38 cellular contexts compared by ENCODE assay signal in genomic region chr11:33656768-33657167, GRCh38. TPM values are rescaled to one million over a fixed set of nuclear protein-coding genes. Genes with fewer than 3 reads are reported as not detected.
"Had no signal": no experiment of that assay in that cellular context is flagged by ENCODE, and none has a peak within 500 bp of the region (broad histone marks: within the 10 kb centered on the region; RNA-seq: fewer than 3 reads in every experiment).

No MANE protein-coding gene starts in this region.

- H3K9me3 ChIP-seq: adrenal gland, body of pancreas, colonic mucosa, gastroesophageal sphincter, sigmoid colon, thoracic aorta, uterus had no signal

- ATAC-seq: activated CD4-positive, CD25-positive, alpha-beta regulatory T cell treated with anti-CD3 and anti-CD28 coated beads, Interleukin-2, amount 50 U/mL, for 24 hours; body of pancreas; gastroesophageal sphincter; left colon; naive thymus-derived CD8-positive, alpha-beta T cell; T-helper 17 cell had no signal

- H3K4me3 ChIP-seq: adrenal gland, body of pancreas, colonic mucosa, gastroesophageal sphincter, sigmoid colon, thoracic aorta, uterus had no signal

- H3K4me1 ChIP-seq: adrenal gland, body of pancreas, colonic mucosa, uterus had no signal

- H3K9me3 Mint-ChIP-seq: activated CD4-positive, alpha-beta memory T cell treated with anti-CD3 and anti-CD28 coated beads for 36 hours; activated CD4-positive, alpha-beta T cell treated with anti-CD3 and anti-CD28 coated beads, Interleukin-2, amount 10 ng/mL, durations not matched to agents 24 days and 14 days; activated naive CD4-positive, alpha-beta T cell treated with anti-CD3 and anti-CD28 coated beads for 36 hours; activated naive CD8-positive, alpha-beta T cell treated with anti-CD3 and anti-CD28 coated beads for 36 hours; activated T-helper 1 cell treated with anti-CD3 and anti-CD28 coated beads, Interleukin-12 subunit alpha, Interleukin-12 subunit beta, Interleukin-2, Interleukin-4 antibody, amounts not matched to agents 30 ng/mL and 10 ng/mL and 1 ng/mL, durations not matched to agents 14 hours and 24 hours and 36 hours; naive thymus-derived CD8-positive, alpha-beta T cell; neural crest cell; type B pancreatic cell had no signal

- H3K27me3 ChIP-seq: adrenal gland, body of pancreas, colonic mucosa, gastroesophageal sphincter, sigmoid colon, uterus had no signal

- H3K4me3 Mint-ChIP-seq: activated CD4-positive, alpha-beta memory T cell treated with anti-CD3 and anti-CD28 coated beads for 36 hours; activated CD4-positive, alpha-beta T cell treated with anti-CD3 and anti-CD28 coated beads, Interleukin-2, amount 10 ng/mL, durations not matched to agents 24 days and 14 days; activated naive CD4-positive, alpha-beta T cell treated with anti-CD3 and anti-CD28 coated beads for 36 hours; activated naive CD8-positive, alpha-beta T cell treated with anti-CD3 and anti-CD28 coated beads for 36 hours; activated T-helper 1 cell treated with anti-CD3 and anti-CD28 coated beads, Interleukin-12 subunit alpha, Interleukin-12 subunit beta, Interleukin-2, Interleukin-4 antibody, amounts not matched to agents 30 ng/mL and 10 ng/mL and 1 ng/mL, durations not matched to agents 14 hours and 24 hours and 36 hours; naive thymus-derived CD8-positive, alpha-beta T cell; neural crest cell; T-helper 17 cell; type B pancreatic cell had no signal

- H3K27me3 Mint-ChIP-seq: type B pancreatic cell had no signal

- H3K36me3 ChIP-seq: adrenal gland, colonic mucosa, gastroesophageal sphincter, sigmoid colon, thoracic aorta, uterus, WERI-Rb-1 had no signal

- DNase-seq: activated CD4-positive, alpha-beta memory T cell treated with anti-CD3 and anti-CD28 coated beads for 36 hours; activated CD4-positive, alpha-beta T cell treated with anti-CD3 and anti-CD28 coated beads, Interleukin-2, amount 10 ng/mL, durations not matched to agents 24 days and 14 days; activated CD8-positive, alpha-beta memory T cell treated with anti-CD3 and anti-CD28 coated beads, Interleukin-2, amount 50 U/mL, for 4 hours; activated effector memory CD4-positive, alpha-beta T cell treated with anti-CD3 and anti-CD28 coated beads, Interleukin-2, amount 50 U/mL, for 16 hours; activated naive CD4-positive, alpha-beta T cell treated with anti-CD3 and anti-CD28 coated beads for 36 hours; activated naive CD8-positive, alpha-beta T cell treated with anti-CD3 and anti-CD28 coated beads for 36 hours; activated T-cell treated with anti-CD3 and anti-CD28 coated beads, Interleukin-2, amount 50 U/mL, for 1 hour; aorta; body of pancreas; colonic mucosa; effector CD8-positive, alpha-beta T cell; hippocampal formation; kidney; left colon; midbrain; naive thymus-derived CD8-positive, alpha-beta T cell; sigmoid colon; small intestine; stimulated activated CD4-positive, alpha-beta T cell treated with anti-CD3 and anti-CD28 coated beads, Interleukin-4, amount 100 ng/mL, for 4 hours; stimulated activated CD8-positive, alpha-beta memory T cell treated with anti-CD3 and anti-CD28 coated beads, Interleukin-4, amount 100 ng/mL, for 48 hours; stimulated activated naive CD4-positive, alpha-beta T cell treated with Interleukin-2 at 50 U/mL for 16 hours; T-helper 17 cell; T1000; uterus; WERI-Rb-1 had no signal

- H3K27ac ChIP-seq: adrenal gland, body of pancreas, colonic mucosa, epithelial cell of prostate, gastroesophageal sphincter, sigmoid colon, thoracic aorta, uterus, WERI-Rb-1 had no signal

- H3K27ac Mint-ChIP-seq: activated CD4-positive, alpha-beta memory T cell treated with anti-CD3 and anti-CD28 coated beads for 36 hours; activated CD4-positive, alpha-beta T cell treated with anti-CD3 and anti-CD28 coated beads, Interleukin-2, amount 10 ng/mL, durations not matched to agents 24 days and 14 days; activated naive CD4-positive, alpha-beta T cell treated with anti-CD3 and anti-CD28 coated beads for 36 hours; activated naive CD8-positive, alpha-beta T cell treated with anti-CD3 and anti-CD28 coated beads for 36 hours; activated T-helper 1 cell treated with anti-CD3 and anti-CD28 coated beads, Interleukin-12 subunit alpha, Interleukin-12 subunit beta, Interleukin-2, Interleukin-4 antibody, amounts not matched to agents 30 ng/mL and 10 ng/mL and 1 ng/mL, durations not matched to agents 14 hours and 24 hours and 36 hours; naive thymus-derived CD8-positive, alpha-beta T cell; T-helper 17 cell; type B pancreatic cell had no signal

- H3K4me1 Mint-ChIP-seq: activated CD4-positive, alpha-beta T cell treated with anti-CD3 and anti-CD28 coated beads, Interleukin-2, amount 10 ng/mL, durations not matched to agents 24 days and 14 days; activated naive CD8-positive, alpha-beta T cell treated with anti-CD3 and anti-CD28 coated beads for 36 hours; naive thymus-derived CD8-positive, alpha-beta T cell had no signal

RNA-seq across cellular contexts. Expression of gene C11orf91, which starts 43.9 kb away (rescaled TPM):
- total RNA-seq: activated CD4-positive, alpha-beta memory T cell treated with anti-CD3 and anti-CD28 coated beads for 36 hours; activated CD8-positive, alpha-beta memory T cell treated with anti-CD3 and anti-CD28 coated beads for 36 hours; activated naive CD4-positive, alpha-beta T cell treated with anti-CD3 and anti-CD28 coated beads for 36 hours; adrenal gland; body of pancreas; colonic mucosa; dermis microvascular lymphatic vessel endothelial cell; gastroesophageal sphincter; kidney; left colon; liver; omental fat pad; renal cortical epithelial cell; sigmoid colon; T-helper 17 cell; thoracic aorta; uterus had no signal
- polyA plus RNA-seq: aorta; liver; naive thymus-derived CD8-positive, alpha-beta T cell; sigmoid colon; small intestine had no signal
